Comparison of ENCODE assay signal across 25 cellular contexts in the genomic region with DNA sequence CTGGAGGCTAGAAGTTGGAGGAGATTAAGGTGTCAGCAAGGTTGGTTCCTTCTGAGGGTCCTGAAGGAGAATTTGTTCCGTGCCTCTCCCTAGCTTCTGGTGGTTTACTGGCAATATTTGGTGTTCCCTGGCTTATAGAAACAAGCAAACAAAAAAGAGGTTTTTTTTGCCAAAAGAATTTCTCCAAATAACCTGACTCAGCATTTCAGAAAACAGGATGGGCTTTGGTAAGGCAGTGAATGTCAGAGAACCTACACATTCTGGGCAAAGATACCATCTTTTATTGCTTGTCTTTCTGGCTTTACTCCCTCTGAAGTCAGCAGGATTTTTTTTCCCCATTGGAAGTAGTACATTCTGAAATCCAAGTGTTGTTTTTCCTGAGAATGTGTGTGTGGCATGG.
DNase-seq lines count a peak whose midpoint lies in the region; ATAC-seq, FAIRE-seq and TF ChIP-seq lines count a peak whose summit lies in the region.
"Had no signal": no experiment of that assay in that cellular context is flagged by ENCODE, and none has a peak within 500 bp of the region (broad histone marks: within the 10 kb centered on the region; RNA-seq: fewer than 3 reads in every experiment).

No MANE protein-coding gene starts in this region.

- H4K8ac ChIP-seq in H1 (ENCODE audit: extremely low read depth, insufficient read depth, low read length): no peak overlapping the region

- ATAC-seq in HepG2 (no peak), right lobe of liver (no peak), HG03097 (IDR thresholded peaks at IDR 0.05; ENCODE audit: low FRiP score, unreplicated experiment) (no peak)
- ATAC-seq in stimulated activated memory B cell treated with anti-CD40 and anti-IgM and Interleukin-4, amounts not matched to agents 10 μg/mL and 1 μg/mL and 100 μg/mL, for 72 hours: no peak

- H3K4me1 Mint-ChIP-seq in stimulated activated memory B cell treated with anti-CD40 and anti-IgM and Interleukin-4, amounts not matched to agents 10 μg/mL and 1 μg/mL and 100 μg/mL, for 72 hours: peaks cover 21% of the 10 kb centered on the region
- H3K4me1 Mint-ChIP-seq in activated naive CD4-positive, alpha-beta T cell treated with anti-CD3 and anti-CD28 coated beads for 36 hours (ENCODE audit: low read depth): no peaks in the 10 kb centered on the region
- H3K4me1 Mint-ChIP-seq: CD4-positive, alpha-beta memory T cell; CD4-positive, CD25-positive, alpha-beta regulatory T cell; CD8-positive, alpha-beta memory T cell had no signal

- no peaks in the 10 kb centered on the region for H3K79me1 ChIP-seq in H1 (ENCODE audit: low read depth, low read length)

- no peaks in the 10 kb centered on the region for H3K36me3 ChIP-seq in HepG2 (replicated peaks in 1 of 2; ENCODE audit: control insufficient read depth in 1 of 2, insufficient read depth in 2 of 2, low read length in 2 of 2)
- H3K36me3 ChIP-seq in right lobe of liver: no peaks in the 10 kb centered on the region
- H3K36me3 ChIP-seq in SK-N-MC (ENCODE audit: insufficient read depth, low read length): no peaks in the 10 kb centered on the region
- no peaks in the 10 kb centered on the region for H3K36me3 ChIP-seq in H1 (ENCODE audit: control insufficient read depth in 2 of 4, insufficient read depth in 4 of 4, low read length in 3 of 4)
- H3K36me3 ChIP-seq: BE2C, BLaER1 had no signal

- no peak overlapping the region for H3K9ac ChIP-seq in HepG2 (ENCODE audit: insufficient read depth, low read depth, low read length)
- peak overlapping the region; percentile 2 for H3K9ac ChIP-seq in SK-N-MC (ENCODE audit: insufficient read length)
- H3K9ac ChIP-seq in H1 (replicated peaks in 1 of 4; ENCODE audit: extremely low read depth in 1 of 4, low read depth in 3 of 4, low read length in 3 of 4): no peak overlapping the region
- H3K9ac ChIP-seq: BLaER1 had no signal

- H3K4me1 ChIP-seq in HepG2 (ENCODE audit: insufficient read depth, low read length) (0 out of 2 replicates have a peak, but pooled peaks cover 5% of the 10 kb centered on the region), right lobe of liver (no peaks in the 10 kb centered on the region), H1 (replicated peaks in 1 of 4; ENCODE audit: control insufficient read depth in 3 of 4, insufficient read depth in 4 of 4, low read length in 3 of 4) (no peaks in the 10 kb centered on the region)
- H3K4me1 ChIP-seq: BE2C, BLaER1 had no signal

- H3K23ac ChIP-seq in H1 (ENCODE audit: insufficient read length): no peak overlapping the region

- no peak for TF ChIP-seq POLR2A in HepG2 (IDR thresholded peaks at IDR 0.05; ENCODE audit: insufficient read depth in 1 of 2, low read depth in 2 of 2, low read length in 2 of 2)
- no peak for TF ChIP-seq POLR2A in right lobe of liver (IDR thresholded peaks at IDR 0.05)
- no peak for TF ChIP-seq POLR2A in H1 (IDR thresholded peaks at IDR 0.05; ENCODE audit: control extremely low read depth in 1 of 2, low read depth in 2 of 2, low read length in 2 of 2)

- H3K4me3 ChIP-seq in HepG2 (replicated peaks in 1 of 3; ENCODE audit: insufficient read depth in 1 of 3, low read depth in 2 of 3, low read length in 3 of 3): no peak overlapping the region
- no peak overlapping the region for H3K4me3 ChIP-seq in right lobe of liver
- 0 out of 2 replicates have a peak overlapping the region, but pooled peaks have one; percentile 31 for H3K4me3 ChIP-seq in SK-N-MC
- H3K4me3 ChIP-seq in H1 (ENCODE audit: extremely low read depth in 1 of 4, insufficient read depth in 2 of 4, low read depth in 3 of 4, low read length in 4 of 4): no peak overlapping the region
- H3K4me3 ChIP-seq: BLaER1 had no signal

- H3K14ac ChIP-seq in H1 (ENCODE audit: insufficient read length): no peak overlapping the region

- peak overlapping the region; percentile 89 for H3K27ac Mint-ChIP-seq in stimulated activated memory B cell treated with anti-CD40 and anti-IgM and Interleukin-4, amounts not matched to agents 10 μg/mL and 1 μg/mL and 100 μg/mL, for 72 hours
- H3K27ac Mint-ChIP-seq in activated naive CD4-positive, alpha-beta T cell treated with anti-CD3 and anti-CD28 coated beads for 36 hours: no peak overlapping the region
- H3K27ac Mint-ChIP-seq: CD14-positive monocyte; CD4-positive, alpha-beta memory T cell; CD4-positive, CD25-positive, alpha-beta regulatory T cell; CD8-positive, alpha-beta memory T cell had no signal

- H3K18ac ChIP-seq in H1 (ENCODE audit: extremely low read depth, low read length): no peak overlapping the region

- no TSS peak for BruUV-seq in HepG2 (replicated peaks; lab: Mats Ljungman, UMichigan)

- FAIRE-seq in HepG2 (lab: Jason Lieb, UNC) (no peak), H1 (lab: Jason Lieb, UNC) (no peak)
- FAIRE-seq: G401.6, GM12891 had no signal

- H2BK20ac ChIP-seq in H1 (ENCODE audit: low read length): no peak overlapping the region

- H2BK5ac ChIP-seq in H1 (ENCODE audit: low read depth, low read length): no peak overlapping the region

- H2AFZ ChIP-seq in HepG2 (ENCODE audit: low read length) (no peak overlapping the region), H1 (ENCODE audit: low read length) (no peak overlapping the region)

- no peak overlapping the region for H2AK5ac ChIP-seq in H1 (ENCODE audit: low read depth, low read length)

- H3K27me3 ChIP-seq in HepG2 (ENCODE audit: control insufficient read depth in 1 of 2, insufficient read depth in 2 of 2, low read length in 2 of 2) (no peaks in the 10 kb centered on the region), right lobe of liver (no peaks in the 10 kb centered on the region), H1 (replicated peaks in 1 of 4; ENCODE audit: control insufficient read depth in 3 of 4, extremely low read depth in 1 of 4, insufficient read depth in 3 of 4, low read length in 3 of 4) (no peaks in the 10 kb centered on the region)
- H3K27me3 ChIP-seq: BE2C, BLaER1 had no signal

- no peak overlapping the region for H2BK15ac ChIP-seq in H1 (ENCODE audit: low read length)

- H3K27ac ChIP-seq in HepG2 (ENCODE audit: extremely low read length, insufficient read depth, low read length) (no peak overlapping the region), right lobe of liver (no peak overlapping the region), SK-N-MC (peak overlapping the region; percentile 52), H1 (ENCODE audit: low read depth, low read length) (no peak overlapping the region)
- H3K27ac ChIP-seq: 22Rv1, BLaER1 had no signal

- no peak overlapping the region for H4K5ac ChIP-seq in H1 (ENCODE audit: insufficient read length, low read depth, low read length)

- H3K9me3 Mint-ChIP-seq in stimulated activated memory B cell treated with anti-CD40 and anti-IgM and Interleukin-4, amounts not matched to agents 10 μg/mL and 1 μg/mL and 100 μg/mL, for 72 hours: peaks cover 2% of the 10 kb centered on the region
- H3K9me3 Mint-ChIP-seq in activated naive CD4-positive, alpha-beta T cell treated with anti-CD3 and anti-CD28 coated beads for 36 hours: no peaks in the 10 kb centered on the region

- POLR2A ChIA-PET in HepG2 (lab: Yijun Ruan, JAX): no interaction called here
- POLR2A ChIA-PET in H1 (lab: Charles Lee; ENCODE audit: partially characterized antibody): no interaction called here

- H3K4me3 Mint-ChIP-seq in stimulated activated memory B cell treated with anti-CD40 and anti-IgM and Interleukin-4, amounts not matched to agents 10 μg/mL and 1 μg/mL and 100 μg/mL, for 72 hours: no peak overlapping the region
- no peak overlapping the region for H3K4me3 Mint-ChIP-seq in activated naive CD4-positive, alpha-beta T cell treated with anti-CD3 and anti-CD28 coated beads for 36 hours
- H3K4me3 Mint-ChIP-seq: CD14-positive monocyte; CD4-positive, alpha-beta memory T cell; CD4-positive, CD25-positive, alpha-beta regulatory T cell; CD8-positive, alpha-beta memory T cell had no signal

- no peak overlapping the region for H3K4me2 ChIP-seq in HepG2 (ENCODE audit: low read depth, low read length)
- H3K4me2 ChIP-seq in H1 (ENCODE audit: insufficient read depth in 1 of 2, low read depth in 2 of 2, low read length in 2 of 2): no peak overlapping the region
- H3K4me2 ChIP-seq: BLaER1 had no signal

- H3K27me3 Mint-ChIP-seq in stimulated activated memory B cell treated with anti-CD40 and anti-IgM and Interleukin-4, amounts not matched to agents 10 μg/mL and 1 μg/mL and 100 μg/mL, for 72 hours: no peaks in the 10 kb centered on the region
- H3K27me3 Mint-ChIP-seq in activated naive CD4-positive, alpha-beta T cell treated with anti-CD3 and anti-CD28 coated beads for 36 hours (ENCODE audit: low read depth): peaks cover 16% of the 10 kb centered on the region

- no peak overlapping the region for H3K56ac ChIP-seq in H1 (replicated peaks; ENCODE audit: insufficient read length, low read depth, low read length)

- TF ChIP-seq RAD21 in HepG2 (CRISPR knock-in tag; IDR thresholded peaks at IDR 0.05): no peak
- no peak for TF ChIP-seq RAD21 in H1 (IDR thresholded peaks at IDR 0.05 in 1 of 2, conservative IDR thresholded peaks at IDR 0.05 in 1 of 2; ENCODE audit: low read depth in 2 of 2, low read length in 2 of 2)

- H4K91ac ChIP-seq in H1 (replicated peaks; ENCODE audit: insufficient read length, low read length): no peak overlapping the region

- no peak overlapping the region for H3K4ac ChIP-seq in H1 (replicated peaks; ENCODE audit: insufficient read length, low read depth, low read length)

- no peaks in the 10 kb centered on the region for H3K36me3 Mint-ChIP-seq in stimulated activated memory B cell treated with anti-CD40 and anti-IgM and Interleukin-4, amounts not matched to agents 10 μg/mL and 1 μg/mL and 100 μg/mL, for 72 hours
- H3K36me3 Mint-ChIP-seq in activated naive CD4-positive, alpha-beta T cell treated with anti-CD3 and anti-CD28 coated beads for 36 hours (ENCODE audit: low read depth): no peaks in the 10 kb centered on the region
- H3K36me3 Mint-ChIP-seq: CD14-positive monocyte; CD4-positive, alpha-beta memory T cell; CD4-positive, CD25-positive, alpha-beta regulatory T cell; CD8-positive, alpha-beta memory T cell had no signal

- CTCF ChIA-PET in HepG2 (lab: Yijun Ruan, JAX; ENCODE audit: low intra/inter-chr PET ratio, low total read pairs): interaction anchor here (2.5 to 3.1 kb wide), 2 partner anchors 239 to 255 kb away, joined by 7 to 26 read pairs; no protein-coding TSS in a partner anchor
- CTCF ChIA-PET in H1 (lab: Charles Lee; ENCODE audit: partially characterized antibody): interaction anchor here (0.5 to 3.2 kb wide), 16 partner anchors 26 to 490 kb away, joined by 3 to 17 read pairs (median 4); partner anchors contain the start of gene ELMOD2
- CTCF ChIA-PET in activated naive CD4-positive, alpha-beta T cell treated with anti-CD3 and anti-CD28 coated beads for 36 hours (lab: Charles Lee): interaction anchor here (0.5 to 1.1 kb wide), 4 partner anchors 164 to 428 kb away, joined by 3 read pairs; no protein-coding TSS in a partner anchor

- in situ Hi-C loops in HepG2 (cut with HindIII; ENCODE audit: extremely low pct_ligation_motif_present, low pct_unique_long_range_greater_than_20kb): loop anchor here (25.0 kb wide), 1 partner anchor 837 kb away; no protein-coding TSS in a partner anchor

- intact Hi-C loops in HepG2 (cut with micrococcal nuclease; ENCODE audit: unreplicated experiment): no loop called here
- intact Hi-C loops in right lobe of liver (cut with DNase I): no loop called here
- intact Hi-C loops in cardiac septum (cut with DNase I): no loop called here
- intact Hi-C loops in activated naive CD4-positive, alpha-beta T cell treated with anti-CD3 and anti-CD28 coated beads for 36 hours (cut with micrococcal nuclease): no loop called here

- TF ChIP-seq EP300 in HepG2 (IDR thresholded peaks at IDR 0.05; ENCODE audit: low read depth in 2 of 2, low read length in 2 of 2) (no peak), HepG2 (CRISPR knock-in tag; IDR thresholded peaks at IDR 0.05; ENCODE audit: borderline replicate concordance) (no peak), H1 (IDR thresholded peaks at IDR 0.05; ENCODE audit: borderline replicate concordance in 1 of 2, low read depth in 2 of 2, low read length in 2 of 2) (no peak)

- H2BK120ac ChIP-seq in H1 (replicated peaks; ENCODE audit: low read depth, low read length): no peak overlapping the region

- H3K79me2 ChIP-seq in HepG2 (ENCODE audit: insufficient read depth, low read length) (no peaks in the 10 kb centered on the region), H1 (ENCODE audit: control insufficient read depth in 1 of 2, insufficient read depth in 2 of 2, low read length in 2 of 2) (no peaks in the 10 kb centered on the region)

- H2BK12ac ChIP-seq in H1 (ENCODE audit: low read depth, low read length): no peak overlapping the region

- 0% methylated on average over 1 of the region's 1 CpG for WGBS in HepG2 (ENCODE audit: low lambda C conversion rate)
- WGBS in right lobe of liver (ENCODE audit: insufficient coverage, low coverage, low lambda C conversion rate, missing lambda C conversion rate): 43% methylated on average over 1 of the region's 1 CpG
- 83% methylated on average over 1 of the region's 1 CpG; no CpG with 5 or more reads in 1 of the 2 experiments for WGBS in H1 (ENCODE audit: extremely low coverage in 1 of 2, insufficient coverage in 1 of 2, insufficient read length in 1 of 2, insufficient replicate concordance in 2 of 2, low coverage in 1 of 2, low lambda C conversion rate in 2 of 2, missing lambda C conversion rate in 1 of 2), 2 experiments

- H3K9me3 ChIP-seq in HepG2 (ENCODE audit: low read length): no peaks in the 10 kb centered on the region
- no peaks in the 10 kb centered on the region for H3K9me3 ChIP-seq in right lobe of liver
- no peaks in the 10 kb centered on the region for H3K9me3 ChIP-seq in SK-N-MC (ENCODE audit: low read depth, low read length)
- no peaks in the 10 kb centered on the region for H3K9me3 ChIP-seq in H1 (ENCODE audit: insufficient read depth in 2 of 2, low read depth in 1 of 2, low read length in 1 of 2)
- H3K9me3 ChIP-seq: BE2C, BLaER1 had no signal

- no peaks in the 10 kb centered on the region for H4K20me1 ChIP-seq in HepG2 (ENCODE audit: insufficient read depth, low read length)
- H4K20me1 ChIP-seq in H1 (replicated peaks in 1 of 2; ENCODE audit: control insufficient read depth in 1 of 2, insufficient read depth in 2 of 2, low read length in 2 of 2): no peaks in the 10 kb centered on the region
- H4K20me1 ChIP-seq: BLaER1 had no signal

- TF ChIP-seq CTCF in HepG2 (CRISPR knock-in tag; IDR thresholded peaks at IDR 0.05) (no peak), right lobe of liver (IDR thresholded peaks at IDR 0.05) (no peak), H1 (IDR thresholded peaks at IDR 0.05; ENCODE audit: control extremely low read depth in 1 of 3, insufficient read depth in 1 of 3, low read depth in 1 of 3, low read length in 3 of 3) (no peak)

- no peaks in the 10 kb centered on the region for H3K23me2 ChIP-seq in H1 (ENCODE audit: low read depth, low read length)

- DNase-seq in HepG2 (ENCODE audit: low spot score) (no peak), right lobe of liver (no peak), SK-N-MC (ENCODE audit: low read depth, low spot score) (no peak), H1 (ENCODE audit: low read depth in 1 of 2, low spot score in 2 of 2) (no peak), cardiac septum (ENCODE audit: low spot score) (no peak)
- DNase-seq in activated naive CD4-positive, alpha-beta T cell treated with anti-CD3 and anti-CD28 coated beads for 36 hours: no peak
- DNase-seq: ACHN; BE2C; C1 segment of cervical spinal cord; CD4-positive, alpha-beta memory T cell; CD4-positive, CD25-positive, alpha-beta regulatory T cell; CD8-positive, alpha-beta memory T cell; COR-L47; DMS 273 treated with DMSO at 0.1 percent for 48 hours; DMS153; DMS53; DMS79 treated with DMSO at 0.1 percent for 48 hours; GF-D8 had no signal

Comparison
In these comparisons a context has a peak if more than half of its experiments do, and no peak if none do; other contexts are left out.
1. Of the 41 proteins assayed by ChIP-seq in both HepG2 and H1: peak only in HepG2: none; only in H1: none; in both: MAFK; in neither: 40.